Comparison of ENCODE assay signal across 8 cellular contexts in genomic region chr9:25677301-25678146, GRCh38. TPM values are rescaled to one million over a fixed set of nuclear protein-coding genes. Genes with fewer than 3 reads are reported as not detected.
DNase-seq lines count a peak whose midpoint lies in the region; ATAC-seq and TF ChIP-seq lines count a peak whose summit lies in the region.

No MANE protein-coding gene starts in this region.

- H4K91ac ChIP-seq in mesenchymal stem cell (ENCODE audit: low read length) = peak overlapping the region; percentile 94

- H3K27ac ChIP-seq in HUES64 (ENCODE audit: low read depth, low read length) (peak overlapping the region; percentile 76; the same call in 1 of the 2 replicates), mesenchymal stem cell (ENCODE audit: low read length, poor library complexity, severe bottlenecking) (peak overlapping the region; percentile 84), testis (peak overlapping the region; percentile 98 to 99)

- intact Hi-C loops in testis (cut with DNase I; ENCODE audit: low total_unique reads) = no loop called here

- H3K9me3 ChIP-seq in HUES64 (ENCODE audit: insufficient read depth, low read depth, low read length) = no peaks in the 10 kb centered on the region
- no peaks in the 10 kb centered on the region for H3K9me3 ChIP-seq in mesenchymal stem cell (ENCODE audit: control insufficient read depth, low read length)
- H3K9me3 ChIP-seq in testis = no peaks in the 10 kb centered on the region

- H2AK5ac ChIP-seq in mesenchymal stem cell (ENCODE audit: low read length, severe bottlenecking) = peak overlapping the region; percentile 84

- H3K36me3 ChIP-seq in HUES64 (ENCODE audit: insufficient read depth, low read length) = no peaks in the 10 kb centered on the region
- H3K36me3 ChIP-seq in mesenchymal stem cell (ENCODE audit: control insufficient read depth in 1 of 2, insufficient read depth in 2 of 2, low read depth in 1 of 2, low read length in 2 of 2) = no peaks in the 10 kb centered on the region
- H3K36me3 ChIP-seq in testis (ENCODE audit: low read depth, missing control alignments) = no peaks in the 10 kb centered on the region

- H2AFZ ChIP-seq in mesenchymal stem cell (ENCODE audit: low read depth, low read length) = peak overlapping the region; percentile 96

- H3K27me3 ChIP-seq in HUES64 (ENCODE audit: insufficient read depth, low read length) (peaks cover 3% of the 10 kb centered on the region), mesenchymal stem cell (ENCODE audit: control insufficient read depth in 1 of 2, insufficient read depth in 1 of 2, low read length in 2 of 2) (no peaks in the 10 kb centered on the region), testis (no peaks in the 10 kb centered on the region)

- peak overlapping the region; percentile 73 for H3K4me2 ChIP-seq in mesenchymal stem cell (ENCODE audit: low read length, poor library complexity, severe bottlenecking)

- peak overlapping the region; percentile 96 to 99 for H3K4ac ChIP-seq in mesenchymal stem cell (ENCODE audit: low read depth in 1 of 2, low read length in 2 of 2)

- no peak for TF ChIP-seq CTCF in epithelial cell of proximal tubule (conservative IDR thresholded peaks at IDR 0.05; ENCODE audit: low read depth, low read length)
- no peak for TF ChIP-seq CTCF in testis (IDR thresholded peaks at IDR 0.05)

- H3K79me1 ChIP-seq in mesenchymal stem cell (replicated peaks; ENCODE audit: low read length, poor library complexity, severe bottlenecking) = no peaks in the 10 kb centered on the region

- peak overlapping the region; percentile 54 for H2BK120ac ChIP-seq in mesenchymal stem cell (ENCODE audit: low read depth, low read length)

- H2BK15ac ChIP-seq in mesenchymal stem cell (ENCODE audit: low read depth, poor library complexity, severe bottlenecking) = peak overlapping the region; percentile 55

- DNase-seq in A172 (ENCODE audit: low spot score) (peak; percentile 66), T1000 (lab: John Stamatoyannopoulos, UW) (peak; percentile 67), epithelial cell of proximal tubule (ENCODE audit: low read depth) (no peak), mesenchymal stem cell (peak; percentile 81), testis (peak; percentile 93)

- TF ChIP-seq POLR2A in testis (IDR thresholded peaks at IDR 0.05) = peak; percentile 4

- H3K9ac ChIP-seq in HUES64 (ENCODE audit: low read depth, low read length) (peak overlapping the region; percentile 90), mesenchymal stem cell (ENCODE audit: low read length) (peak overlapping the region; percentile 97)

- peak overlapping the region; percentile 95 to 98 for H3K18ac ChIP-seq in mesenchymal stem cell (ENCODE audit: low read depth in 1 of 2, low read length in 2 of 2)

- peak overlapping the region in 1 of 2 experiments; percentile 86 for H2BK12ac ChIP-seq in mesenchymal stem cell (ENCODE audit: low read length in 2 of 2)

- 15% methylated on average over 77 of the region's 77 CpGs for WGBS in HUES64
- under 1% methylated on average over 59 of the region's 77 CpGs for WGBS in mesenchymal stem cell
- WGBS in testis, 2 donors = 1 to 3% methylated on average over 16 to 64 of the region's 77 CpGs

- ATAC-seq in GM18508 (IDR thresholded peaks at IDR 0.05; ENCODE audit: insufficient read depth, unreplicated experiment) (peak; percentile 50), GM19324 (IDR thresholded peaks at IDR 0.05; ENCODE audit: low FRiP score, unreplicated experiment) (no peak)

- H3K14ac ChIP-seq in mesenchymal stem cell (ENCODE audit: low read length in 2 of 2) = peak overlapping the region in 1 of 2 experiments; percentile 98

- peak overlapping the region; percentile 95 for H4K8ac ChIP-seq in mesenchymal stem cell (ENCODE audit: low read length)

- H3K4me3 ChIP-seq in HUES64 (ENCODE audit: low read length) = peak overlapping the region; percentile 72
- H3K4me3 ChIP-seq in epithelial cell of proximal tubule (ENCODE audit: low read depth, low read length) = peak overlapping the region; percentile 70
- H3K4me3 ChIP-seq in mesenchymal stem cell (ENCODE audit: insufficient read depth in 1 of 2, low read depth in 1 of 2, low read length in 2 of 2) = peak overlapping the region; percentile 71 to 81
- H3K4me3 ChIP-seq in testis = peak overlapping the region; percentile 96 to 98

- H3K4me1 ChIP-seq in HUES64 (ENCODE audit: insufficient read depth, low read length) (peaks cover 13% of the 10 kb centered on the region), mesenchymal stem cell (ENCODE audit: control insufficient read depth, insufficient read depth, low read depth, low read length) (peaks cover 4% of the 10 kb centered on the region), testis (peaks cover 7% of the 10 kb centered on the region)

- H2BK5ac ChIP-seq in mesenchymal stem cell (ENCODE audit: low read depth, low read length, poor library complexity, severe bottlenecking) = peak overlapping the region; percentile 98

- H3K23ac ChIP-seq in mesenchymal stem cell (ENCODE audit: low read length in 2 of 2) = peak overlapping the region in 1 of 2 experiments; percentile 99

RNA-seq across cellular contexts. Expression of gene TUSC1, which starts 0.7 kb away (rescaled TPM):
- 27.3 and 31.2 TPM in 2 replicates for total RNA-seq in A172 (2014; rRNA removed; shearing (Covaris generic))
- polyA plus RNA-seq in HUES64 (2013, experiment 1 of 2) = 3.3 TPM
- 3.4 TPM for polyA plus RNA-seq in HUES64 (2013, experiment 2 of 2)
- total RNA-seq in epithelial cell of proximal tubule (16.7 and 20.8 TPM in 2 replicates), testis (10 to 100 TPM; 27.2 to 38.3 TPM)
- polyA plus RNA-seq in mesenchymal stem cell (2013, experiment 1 of 2) = 10.4 TPM
- polyA plus RNA-seq in mesenchymal stem cell (2013, experiment 2 of 2) = 10.1 TPM
- polyA plus RNA-seq in testis (ENCODE audit: insufficient read depth, low read depth, low replicate concordance) = 31.8 TPM
